8 cellular contexts compared by ENCODE assay signal in the genomic region with DNA sequence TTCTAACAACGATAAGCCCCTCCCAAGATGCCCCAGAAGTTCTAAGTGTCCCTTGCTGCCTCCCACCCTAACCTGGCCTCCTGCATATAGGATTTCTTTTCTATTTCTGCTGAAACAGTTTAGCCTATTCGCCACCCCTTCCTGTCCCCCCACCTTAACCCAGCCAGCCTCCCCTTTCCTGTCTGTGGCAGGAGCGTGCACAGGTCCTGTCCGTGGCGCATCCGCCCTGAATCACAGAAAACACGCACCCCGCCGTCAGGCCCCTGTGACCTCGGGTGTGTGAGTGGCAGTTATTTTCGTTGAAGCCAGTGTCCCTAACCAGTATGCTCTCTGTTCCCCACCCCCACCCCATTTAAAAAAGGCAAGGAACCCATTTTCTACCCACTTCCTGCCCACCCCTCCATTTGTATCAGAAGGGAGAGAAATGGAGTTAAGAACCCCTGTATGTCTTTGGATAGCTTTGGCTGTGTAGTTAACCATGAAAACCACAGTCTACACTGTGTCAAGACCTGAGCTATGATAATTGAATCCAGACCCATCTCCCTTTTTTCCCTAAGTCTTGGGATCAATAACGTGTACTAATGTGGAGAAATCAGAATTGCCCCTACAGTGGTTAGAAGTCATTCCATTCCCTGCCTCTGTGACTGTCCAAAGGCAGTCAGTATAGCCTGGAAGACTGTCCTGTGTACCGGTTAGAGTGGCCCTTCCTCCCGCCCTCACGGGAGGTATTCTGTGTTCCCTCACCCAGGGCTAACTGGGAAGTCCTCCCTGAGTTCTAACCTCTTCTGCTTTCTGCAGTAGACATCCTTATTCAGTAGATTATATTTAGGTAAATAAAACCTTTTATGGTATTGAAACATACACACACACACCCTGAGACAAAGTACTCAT. TPM values are rescaled to one million over a fixed set of nuclear protein-coding genes. Genes with fewer than 3 reads are reported as not detected.
DNase-seq lines count a peak whose midpoint lies in the region; ATAC-seq and TF ChIP-seq lines count a peak whose summit lies in the region.

No MANE protein-coding gene starts in this region.

- 63% methylated on average over 6 of the region's 15 CpGs for WGBS in mammary epithelial cell (ENCODE audit: low coverage, missing lambda C conversion rate)
- WGBS in mesendoderm (ENCODE audit: extremely low coverage, insufficient coverage, low lambda C conversion rate) = no CpG with 5 or more reads among the region's 15 CpGs

- no peaks in the 10 kb centered on the region for H3K79me2 ChIP-seq in mammary epithelial cell (ENCODE audit: insufficient read depth, low read length)
- peaks cover 17% of the 10 kb centered on the region for H3K79me2 ChIP-seq in mesendoderm (ENCODE audit: control insufficient read depth, insufficient read depth, low read length)

- DNase-seq in T-helper 22 cell (ENCODE audit: low read depth) (peak; percentile 65), mammary epithelial cell (no peak), mesendoderm (no peak), NCI-H2171 (lab: John Stamatoyannopoulos, UW) (no peak)
- DNase-seq in stimulated activated naive CD4-positive, alpha-beta T cell treated with Interleukin-2 at 50 U/mL for 16 hours (lab: John Stamatoyannopoulos, UW) = peak; percentile 64

- no peak overlapping the region for H4K8ac ChIP-seq in mesendoderm (ENCODE audit: low read depth, low read length)

- H3K36me3 ChIP-seq in mammary epithelial cell (ENCODE audit: insufficient read depth, low read length) (no peaks in the 10 kb centered on the region), mesendoderm (ENCODE audit: control insufficient read depth, insufficient read depth, low read length) (peaks cover 4% of the 10 kb centered on the region)

- peak overlapping the region; percentile 99 for H3K18ac ChIP-seq in mesendoderm (ENCODE audit: low read length)

- H2AK5ac ChIP-seq in mesendoderm (ENCODE audit: low read length) = peak overlapping the region; percentile 55

- H3K27ac ChIP-seq in mammary epithelial cell (ENCODE audit: insufficient read depth, low read depth, low read length) (no peak overlapping the region), mesendoderm (ENCODE audit: low read depth, low read length) (no peak overlapping the region)

- peaks cover 26% of the 10 kb centered on the region for H3K79me1 ChIP-seq in mesendoderm (ENCODE audit: low read length)

- no peaks in the 10 kb centered on the region for H4K20me1 ChIP-seq in mammary epithelial cell (ENCODE audit: insufficient read depth, low read length)

- ATAC-seq in GM18502 (IDR thresholded peaks at IDR 0.05; ENCODE audit: poor library complexity, unreplicated experiment) (peak; percentile 34), HG03457 (IDR thresholded peaks at IDR 0.05; ENCODE audit: unreplicated experiment) (no peak), GM21367 (IDR thresholded peaks at IDR 0.05; ENCODE audit: unreplicated experiment) (no peak)

- peak overlapping the region; percentile 91 for H3K56ac ChIP-seq in mesendoderm (ENCODE audit: low read length)

- H3K23ac ChIP-seq in mesendoderm (ENCODE audit: low read length) = peak overlapping the region; percentile 37

- H3K4me2 ChIP-seq in mammary epithelial cell (ENCODE audit: insufficient read depth, low read depth, low read length) = peak overlapping the region; percentile 94
- H3K4me2 ChIP-seq in mesendoderm (ENCODE audit: low read length) = peak overlapping the region; percentile 91

- H3K4ac ChIP-seq in mesendoderm (ENCODE audit: low read depth, low read length) = no peak overlapping the region

- H3K9ac ChIP-seq in mammary epithelial cell (ENCODE audit: insufficient read depth, low read length) (no peak overlapping the region), mesendoderm (ENCODE audit: low read length) (peak overlapping the region; percentile 94)

- in situ Hi-C loops in mammary epithelial cell (cut with MboI; ENCODE audit: low sequenced_read_pairs in 2 of 2) = no loop called here

- dilution Hi-C loops in mammary epithelial cell (cut with HindIII; ENCODE audit: low sequenced_read_pairs) = no loop called here

- peak overlapping the region; percentile 84 for H2AFZ ChIP-seq in mammary epithelial cell (ENCODE audit: low read depth, low read length)

- H2BK5ac ChIP-seq in mesendoderm (ENCODE audit: low read length) = no peak overlapping the region

- intact Hi-C loops in mammary epithelial cell (cut with micrococcal nuclease) = no loop called here

- H2BK120ac ChIP-seq in mesendoderm (ENCODE audit: low read depth, low read length) = no peak overlapping the region

- no peak for TF ChIP-seq CTCF in mammary epithelial cell (conservative IDR thresholded peaks at IDR 0.05 in 1 of 2, IDR thresholded peaks at IDR 0.05 in 1 of 2; ENCODE audit: extremely low read depth in 1 of 2, insufficient read depth in 1 of 2, low read depth in 1 of 2, low read length in 2 of 2)

- CTCF ChIA-PET in mammary epithelial cell (lab: Charles Lee; ENCODE audit: low non-redundant PET) = no interaction called here

- H4K5ac ChIP-seq in mesendoderm (ENCODE audit: low read length) = peak overlapping the region; percentile 35

- H3K4me1 ChIP-seq in mammary epithelial cell (ENCODE audit: insufficient read depth, low read length) = peaks cover 7% of the 10 kb centered on the region
- H3K4me1 ChIP-seq in mesendoderm (ENCODE audit: control insufficient read depth, low read depth, low read length) = peaks cover 7% of the 10 kb centered on the region

- H2BK15ac ChIP-seq in mesendoderm (replicated peaks; ENCODE audit: low read depth) = no peak overlapping the region

- H3K4me3 ChIP-seq in mammary epithelial cell (replicated peaks in 1 of 3; ENCODE audit: insufficient read depth in 1 of 3, low read depth in 2 of 3, low read length in 3 of 3) (no peak overlapping the region), mesendoderm (ENCODE audit: low read length) (peak overlapping the region; percentile 90)

- H3K27me3 ChIP-seq in mammary epithelial cell (ENCODE audit: insufficient read depth, low read length) (no peaks in the 10 kb centered on the region), mesendoderm (ENCODE audit: insufficient read depth, low read length, poor library complexity) (no peaks in the 10 kb centered on the region)

- no peaks in the 10 kb centered on the region for H3K9me3 ChIP-seq in mammary epithelial cell (replicated peaks; ENCODE audit: insufficient read depth, low read length)

- BruUV-seq in mammary epithelial cell (replicated peaks; lab: Mats Ljungman, UMichigan) = no TSS peak

RNA-seq across cellular contexts. Expression of gene PLEKHO1, which starts 1.8 kb away (rescaled TPM):
- 1 to 10 TPM; 3.1 to 3.3 TPM for total RNA-seq in mammary epithelial cell
- 1.6 TPM for polyA plus RNA-seq in mammary epithelial cell
- 6.5 TPM for polyA minus RNA-seq in mammary epithelial cell
- polyA plus RNA-seq in mesendoderm (2013, experiment 1 of 2) = 44.0 TPM
- polyA plus RNA-seq in mesendoderm (2013, experiment 2 of 2) = 44.5 TPM

Comparison
In these comparisons a context has a peak if more than half of its experiments do, and no peak if none do; other contexts are left out.
1. DNase-seq: peak in T-helper 22 cell (single experiment) and stimulated activated naive CD4-positive, alpha-beta T cell treated with Interleukin-2 at 50 U/mL for 16 hours (single experiment); none in mammary epithelial cell (single experiment), mesendoderm (single experiment) and NCI-H2171 (single experiment).